8 cellular contexts compared by ENCODE assay signal in the genomic region with DNA sequence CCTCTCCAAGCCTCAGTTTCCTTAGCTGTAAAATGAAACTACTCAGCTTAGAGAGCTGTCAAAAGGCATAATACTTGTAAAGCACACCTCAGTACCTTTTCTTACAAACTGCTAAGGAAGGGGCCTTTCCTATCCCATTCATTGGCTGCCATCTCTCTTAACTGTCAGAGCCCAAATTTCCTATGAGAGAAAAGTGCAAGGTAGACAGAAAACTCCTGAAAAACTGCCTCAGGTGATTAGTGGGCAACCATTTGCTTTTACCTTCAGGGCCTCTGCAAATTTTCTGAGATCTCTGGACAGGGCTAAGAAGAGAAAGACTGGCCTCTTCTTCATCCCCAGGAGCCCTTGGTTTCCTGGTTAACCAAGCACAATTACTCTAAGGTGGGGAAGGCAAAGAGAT.
"Had no signal": no experiment of that assay in that cellular context is flagged by ENCODE, and none has a peak within 500 bp of the region (broad histone marks: within the 10 kb centered on the region; RNA-seq: fewer than 3 reads in every experiment).

No MANE protein-coding gene starts in this region.

- H2AFZ ChIP-seq: GM23248 had no signal

- FAIRE-seq: H54, HTR-8/SVneo, K562 had no signal

- H3K27ac ChIP-seq: GM23248 had no signal

- DNase-seq: GM23248, GOT3, H9, HCEC 1CT, KG1 had no signal

- H3K9ac ChIP-seq: GM23248 had no signal

- H3K4me3 ChIP-seq: GM23248, K562 had no signal

- ATAC-seq: K562 had no signal
